1 cellular context compared by ENCODE assay signal in genomic region chr6:159828074-159828473, GRCh38.
A peak's percentile ranks its signal among the peaks of the same experiment; 100 is the strongest.
TF ChIP-seq lines count a peak whose summit lies in the region.

No MANE protein-coding gene starts in this region.

TF ChIP-seq in WTC11, 78 proteins besides CTCF, POLR2A, EP300 and RAD21:
- TF ChIP-seq TEAD1 (CRISPR knock-in tag; IDR thresholded peaks at IDR 0.05) (0 out of 2 replicates have a peak, but pooled peaks have one; percentile 23), ZNF423 (CRISPR knock-in tag; IDR thresholded peaks at IDR 0.05) (peak; percentile 31; the same call in 1 of the 2 replicates), GABPB1 (CRISPR knock-in tag; IDR thresholded peaks at IDR 0.05) (no peak)
TF ChIP-seq in WTC11: peak in this region for 2.
